Comparison of ENCODE assay signal across 23 cellular contexts in genomic region chr1:152959801-152960451, GRCh38. TPM values are rescaled to one million over a fixed set of nuclear protein-coding genes. Genes with fewer than 3 reads are reported as not detected.
"Had no signal": no experiment of that assay in that cellular context is flagged by ENCODE, and none has a peak within 500 bp of the region (broad histone marks: within the 10 kb centered on the region; RNA-seq: fewer than 3 reads in every experiment).

No MANE protein-coding gene starts in this region.

- ATAC-seq: activated CD4-positive, CD25-positive, alpha-beta regulatory T cell treated with anti-CD3 and anti-CD28 coated beads, Interleukin-2, amount 50 U/mL, for 24 hours; activated CD8-positive, alpha-beta T cell treated with anti-CD3 and anti-CD28 coated beads for 36 hours; activated T-cell treated with anti-CD3 and anti-CD28 coated beads, Interleukin-2, amount 50 U/mL, for 72 hours had no signal

- H3K36me3 ChIP-seq: brain microvascular endothelial cell had no signal

- H3K27ac ChIP-seq: brain microvascular endothelial cell, PC-9 had no signal

- H3K4me3 ChIP-seq: PC-9 had no signal

- H3K9me3 Mint-ChIP-seq: activated CD8-positive, alpha-beta T cell treated with anti-CD3 and anti-CD28 coated beads for 36 hours; activated naive CD4-positive, alpha-beta T cell treated with anti-CD3 and anti-CD28 coated beads, Interleukin-2, amount 10 ng/mL, durations not matched to agents 7 days and 5 days; activated naive CD8-positive, alpha-beta T cell treated with anti-CD3 and anti-CD28 coated beads for 36 hours; activated T-cell treated with anti-CD3 and anti-CD28 coated beads, Interleukin-2, amount 50 U/mL, for 72 hours; activated T-helper 2 cell treated with anti-CD3 and anti-CD28 coated beads, Interferon-gamma antibody, Interleukin-2, Interleukin-4, amounts not matched to agents 10 μg/mL and 5 μg/mL and 100 μg/mL, durations not matched to agents 14 hours and 24 hours and 36 hours; T-helper 1 cell treated with Interleukin-12 subunit alpha and Interleukin-12 subunit beta and Interleukin-4 antibody, amounts not matched to agents 30 μg/mL and 1 μg/mL, for 36 hours had no signal

- H3K27ac Mint-ChIP-seq: activated CD8-positive, alpha-beta T cell treated with anti-CD3 and anti-CD28 coated beads for 36 hours; activated naive CD4-positive, alpha-beta T cell treated with anti-CD3 and anti-CD28 coated beads, Interleukin-2, amount 10 ng/mL, durations not matched to agents 7 days and 5 days; activated naive CD8-positive, alpha-beta T cell treated with anti-CD3 and anti-CD28 coated beads for 36 hours; activated T-cell treated with anti-CD3 and anti-CD28 coated beads, Interleukin-2, amount 50 U/mL, for 72 hours; activated T-helper 2 cell treated with anti-CD3 and anti-CD28 coated beads, Interferon-gamma antibody, Interleukin-2, Interleukin-4, amounts not matched to agents 10 μg/mL and 5 μg/mL and 100 μg/mL, durations not matched to agents 14 hours and 24 hours and 36 hours; T-helper 1 cell treated with Interleukin-12 subunit alpha and Interleukin-12 subunit beta and Interleukin-4 antibody, amounts not matched to agents 30 μg/mL and 1 μg/mL, for 36 hours had no signal

- H3K27me3 ChIP-seq: brain microvascular endothelial cell had no signal

- H3K36me3 Mint-ChIP-seq: activated naive CD4-positive, alpha-beta T cell treated with anti-CD3 and anti-CD28 coated beads, Interleukin-2, amount 10 ng/mL, durations not matched to agents 7 days and 5 days; activated naive CD8-positive, alpha-beta T cell treated with anti-CD3 and anti-CD28 coated beads for 36 hours had no signal

- H3K4me3 Mint-ChIP-seq: activated CD8-positive, alpha-beta T cell treated with anti-CD3 and anti-CD28 coated beads for 36 hours; activated naive CD4-positive, alpha-beta T cell treated with anti-CD3 and anti-CD28 coated beads, Interleukin-2, amount 10 ng/mL, durations not matched to agents 7 days and 5 days; activated naive CD8-positive, alpha-beta T cell treated with anti-CD3 and anti-CD28 coated beads for 36 hours; activated T-cell treated with anti-CD3 and anti-CD28 coated beads, Interleukin-2, amount 50 U/mL, for 72 hours; T-helper 1 cell treated with Interleukin-12 subunit alpha and Interleukin-12 subunit beta and Interleukin-4 antibody, amounts not matched to agents 30 μg/mL and 1 μg/mL, for 36 hours had no signal

- H3K4me1 Mint-ChIP-seq: activated naive CD4-positive, alpha-beta T cell treated with anti-CD3 and anti-CD28 coated beads, Interleukin-2, amount 10 ng/mL, durations not matched to agents 7 days and 5 days had no signal

- DNase-seq: activated CD4-positive, alpha-beta T cell treated with anti-CD3 and anti-CD28 coated beads for 4 hours; activated CD8-positive, alpha-beta memory T cell treated with anti-CD3 and anti-CD28 coated beads, Interleukin-2, amount 50 U/mL, for 4 hours; activated CD8-positive, alpha-beta T cell treated with anti-CD3 and anti-CD28 coated beads for 36 hours; activated gamma-delta T cell treated with Interleukin-2 at 50 U/mL for 16 hours; activated naive CD4-positive, alpha-beta T cell treated with anti-CD3 and anti-CD28 coated beads, Interleukin-2, amount 10 ng/mL, durations not matched to agents 7 days and 5 days; activated naive CD8-positive, alpha-beta T cell treated with anti-CD3 and anti-CD28 coated beads for 36 hours; activated T-cell treated with anti-CD3 and anti-CD28 coated beads, Interleukin-2, amount 50 U/mL, for 72 hours; brain microvascular endothelial cell; cerebellar nuclear complex; NCI-H1048; NCI-H1694; NCI-H2029; NCI-H2107; NCI-H2171 treated with DMSO at 0.1 percent for 48 hours; NCI-H345; NCI-H510A treated with DMSO at 0.1 percent for 48 hours; PC-9; SHP77 treated with DMSO at 0.1 percent for 48 hours had no signal

- H3K4me2 ChIP-seq: PC-9 had no signal

- H2AFZ ChIP-seq: PC-9 had no signal

RNA-seq across cellular contexts. Expression of gene SPRR4, which starts 10.5 kb away (rescaled TPM):
- total RNA-seq: activated CD8-positive, alpha-beta T cell treated with anti-CD3 and anti-CD28 coated beads for 36 hours; activated naive CD8-positive, alpha-beta T cell treated with anti-CD3 and anti-CD28 coated beads for 36 hours; activated T-cell treated with anti-CD3 and anti-CD28 coated beads, Interleukin-2, amount 50 U/mL, for 72 hours; activated T-helper 2 cell treated with anti-CD3 and anti-CD28 coated beads, Interferon-gamma antibody, Interleukin-2, Interleukin-4, amounts not matched to agents 10 μg/mL and 5 μg/mL and 100 μg/mL, durations not matched to agents 14 hours and 24 hours and 36 hours; cardiac septum; PC-9; SK-MEL-5 had no signal

RNA-seq across cellular contexts. Expression of gene SPRR5, which starts 12.9 kb away (rescaled TPM):
- total RNA-seq: activated CD8-positive, alpha-beta T cell treated with anti-CD3 and anti-CD28 coated beads for 36 hours; activated naive CD8-positive, alpha-beta T cell treated with anti-CD3 and anti-CD28 coated beads for 36 hours; activated T-cell treated with anti-CD3 and anti-CD28 coated beads, Interleukin-2, amount 50 U/mL, for 72 hours; activated T-helper 2 cell treated with anti-CD3 and anti-CD28 coated beads, Interferon-gamma antibody, Interleukin-2, Interleukin-4, amounts not matched to agents 10 μg/mL and 5 μg/mL and 100 μg/mL, durations not matched to agents 14 hours and 24 hours and 36 hours; cardiac septum; PC-9; SK-MEL-5 had no signal

RNA-seq across cellular contexts. Expression of gene SPRR1A, which starts 24.0 kb away (rescaled TPM):
- total RNA-seq: activated CD8-positive, alpha-beta T cell treated with anti-CD3 and anti-CD28 coated beads for 36 hours; activated naive CD8-positive, alpha-beta T cell treated with anti-CD3 and anti-CD28 coated beads for 36 hours; activated T-cell treated with anti-CD3 and anti-CD28 coated beads, Interleukin-2, amount 50 U/mL, for 72 hours; activated T-helper 2 cell treated with anti-CD3 and anti-CD28 coated beads, Interferon-gamma antibody, Interleukin-2, Interleukin-4, amounts not matched to agents 10 μg/mL and 5 μg/mL and 100 μg/mL, durations not matched to agents 14 hours and 24 hours and 36 hours; cardiac septum; PC-9; SK-MEL-5 had no signal

RNA-seq across cellular contexts. Expression of gene SPRR3, which starts 41.6 kb away (rescaled TPM):
- total RNA-seq: activated CD8-positive, alpha-beta T cell treated with anti-CD3 and anti-CD28 coated beads for 36 hours; activated naive CD8-positive, alpha-beta T cell treated with anti-CD3 and anti-CD28 coated beads for 36 hours; activated T-cell treated with anti-CD3 and anti-CD28 coated beads, Interleukin-2, amount 50 U/mL, for 72 hours; activated T-helper 2 cell treated with anti-CD3 and anti-CD28 coated beads, Interferon-gamma antibody, Interleukin-2, Interleukin-4, amounts not matched to agents 10 μg/mL and 5 μg/mL and 100 μg/mL, durations not matched to agents 14 hours and 24 hours and 36 hours; cardiac septum; SK-MEL-5 had no signal

RNA-seq across cellular contexts. Expression of gene IVL, which starts 51.6 kb away (rescaled TPM):
- total RNA-seq: activated CD8-positive, alpha-beta T cell treated with anti-CD3 and anti-CD28 coated beads for 36 hours; activated naive CD8-positive, alpha-beta T cell treated with anti-CD3 and anti-CD28 coated beads for 36 hours; activated T-cell treated with anti-CD3 and anti-CD28 coated beads, Interleukin-2, amount 50 U/mL, for 72 hours; activated T-helper 2 cell treated with anti-CD3 and anti-CD28 coated beads, Interferon-gamma antibody, Interleukin-2, Interleukin-4, amounts not matched to agents 10 μg/mL and 5 μg/mL and 100 μg/mL, durations not matched to agents 14 hours and 24 hours and 36 hours; cardiac septum; PC-9; SK-MEL-5 had no signal
